In the genomic region with DNA sequence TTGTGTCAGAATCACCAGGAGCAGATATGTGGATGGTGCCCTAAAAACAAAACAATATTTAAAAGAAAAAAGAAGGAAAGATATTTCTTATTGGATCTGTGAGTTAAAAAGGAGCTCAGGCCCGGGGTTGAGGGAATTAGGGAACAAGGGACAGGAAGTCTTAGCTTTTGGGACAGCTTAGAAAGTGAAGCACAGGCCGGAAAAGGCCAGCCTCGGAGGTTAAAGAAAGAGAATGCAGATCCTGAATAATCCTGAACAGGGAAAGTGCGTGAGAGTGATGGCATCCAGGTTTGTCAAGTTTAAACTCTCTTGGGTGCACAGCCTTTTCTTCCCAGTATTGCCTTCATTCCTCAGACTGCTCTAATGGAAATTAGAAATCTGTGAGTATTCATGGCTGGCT, we compare ENCODE assay signal across 1 cellular context.
TF ChIP-seq lines count a peak whose summit lies in the region.

No MANE protein-coding gene starts in this region.

TF ChIP-seq in IMR-90, 13 proteins besides CTCF, POLR2A, EP300 and RAD21:
- TF ChIP-seq MAFK (IDR thresholded peaks at IDR 0.05; ENCODE audit: low read depth, low read length) (no peak), CEBPB (IDR thresholded peaks at IDR 0.05; ENCODE audit: low read depth, low read length) (no peak), RCOR1 (IDR thresholded peaks at IDR 0.05; ENCODE audit: insufficient replicate concordance, low read length) (no peak), USF2 (IDR thresholded peaks at IDR 0.05; ENCODE audit: low read depth, low read length) (no peak), RFX5 (IDR thresholded peaks at IDR 0.05; ENCODE audit: low read depth, low read length) (no peak), BHLHE40 (IDR thresholded peaks at IDR 0.05; ENCODE audit: low read depth, low read length) (no peak), NFE2L2 (IDR thresholded peaks at IDR 0.05; ENCODE audit: low read depth, low read length) (no peak)
- TF ChIP-seq, protein P1, sequence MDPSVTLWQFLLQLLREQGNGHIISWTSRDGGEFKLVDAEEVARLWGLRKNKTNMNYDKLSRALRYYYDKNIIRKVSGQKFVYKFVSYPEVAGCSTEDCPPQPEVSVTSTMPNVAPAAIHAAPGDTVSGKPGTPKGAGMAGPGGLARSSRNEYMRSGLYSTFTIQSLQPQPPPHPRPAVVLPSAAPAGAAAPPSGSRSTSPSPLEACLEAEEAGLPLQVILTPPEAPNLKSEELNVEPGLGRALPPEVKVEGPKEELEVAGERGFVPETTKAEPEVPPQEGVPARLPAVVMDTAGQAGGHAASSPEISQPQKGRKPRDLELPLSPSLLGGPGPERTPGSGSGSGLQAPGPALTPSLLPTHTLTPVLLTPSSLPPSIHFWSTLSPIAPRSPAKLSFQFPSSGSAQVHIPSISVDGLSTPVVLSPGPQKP (IDR thresholded peaks at IDR 0.05; ENCODE audit: borderline replicate concordance, low read depth, low read length), result no peak
